In the genomic region with DNA sequence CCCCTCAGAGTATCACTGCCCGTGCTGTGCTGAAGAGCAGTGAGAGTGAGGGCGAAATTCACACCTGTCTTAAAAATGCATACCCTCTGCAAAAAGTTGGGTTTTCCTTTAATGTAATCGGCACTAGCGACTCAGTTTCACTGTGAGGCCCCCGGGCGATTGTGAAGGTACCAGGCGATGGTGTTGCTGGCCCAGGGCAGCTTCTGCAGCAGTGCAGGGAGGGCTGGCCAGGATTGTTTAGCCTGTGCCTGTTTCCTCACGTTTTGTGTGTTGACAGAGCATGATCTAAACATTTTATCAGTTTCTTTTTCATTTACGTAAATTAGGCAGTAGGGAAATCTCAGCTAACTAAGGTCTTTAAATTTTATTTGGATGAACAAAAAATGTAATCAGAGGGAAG, we compare ENCODE assay signal across 32 cellular contexts.
"Had no signal": no experiment of that assay in that cellular context is flagged by ENCODE, and none has a peak within 500 bp of the region (broad histone marks: within the 10 kb centered on the region; RNA-seq: fewer than 3 reads in every experiment).

No MANE protein-coding gene starts in this region.

- H3K27me3 ChIP-seq: ascending aorta, cardiac muscle cell had no signal

- DNase-seq: activated CD4-positive, alpha-beta memory T cell treated with anti-CD3 and anti-CD28 coated beads, Interleukin-2, amount 10 ng/mL, durations not matched to agents 7 days and 5 days; activated CD4-positive, alpha-beta T cell treated with anti-CD3 and anti-CD28 coated beads for 1 hour; activated CD4-positive, alpha-beta T cell treated with anti-CD3 and anti-CD28 coated beads for 36 hours; activated CD4-positive, alpha-beta T cell treated with anti-CD3 and anti-CD28 coated beads for 48 hours; activated CD4-positive, alpha-beta T cell treated with anti-CD3 and anti-CD28 coated beads, Interleukin-2, amount 10 ng/mL, durations not matched to agents 7 days and 5 days; activated CD4-positive, alpha-beta T cell treated with anti-CD3 and anti-CD28 coated beads, Interleukin-2, amount 50 U/mL, for 48 hours; activated CD4-positive, CD25-positive, alpha-beta regulatory T cell; activated CD8-positive, alpha-beta memory T cell treated with anti-CD3 and anti-CD28 coated beads for 24 hours; activated CD8-positive, alpha-beta memory T cell treated with anti-CD3 and anti-CD28 coated beads, Interleukin-2, amount 10 ng/mL, durations not matched to agents 7 days and 5 days; activated CD8-positive, alpha-beta memory T cell treated with anti-CD3 and anti-CD28 coated beads, Interleukin-2, amount 50 U/mL, for 48 hours; activated CD8-positive, alpha-beta T cell treated with anti-CD3 and anti-CD28 coated beads, Interleukin-2, amount 10 ng/mL, durations not matched to agents 7 days and 5 days; activated effector memory CD4-positive, alpha-beta T cell treated with Interleukin-2 at 50 U/mL for 16 hours; activated gamma-delta T cell; activated naive CD4-positive, alpha-beta T cell treated with anti-CD3 and anti-CD28 coated beads, Interleukin-2, amount 10 ng/mL, durations not matched to agents 7 days and 5 days; activated naive CD4-positive, alpha-beta T cell treated with Interleukin-2 at 50 U/mL for 16 hours; activated naive CD8-positive, alpha-beta T cell treated with anti-CD3 and anti-CD28 coated beads, Interleukin-2, amount 10 ng/mL, durations not matched to agents 7 days and 5 days; activated naive CD8-positive, alpha-beta T cell treated with anti-CD3 and anti-CD28 coated beads, Interleukin-2, amount 50 U/mL, for 24 hours; activated T-cell treated with anti-CD3 and anti-CD28 coated beads, Interleukin-2, amount 50 U/mL, for 24 hours; activated T-cell treated with anti-CD3 and anti-CD28 coated beads, Interleukin-2, amount 50 U/mL, for 48 hours; T-cell; T-helper 2 cell; T-helper 9 cell; WERI-Rb-1 had no signal

- H3K9me3 Mint-ChIP-seq: activated CD4-positive, alpha-beta memory T cell treated with anti-CD3 and anti-CD28 coated beads, Interleukin-2, amount 10 ng/mL, durations not matched to agents 7 days and 5 days; activated CD4-positive, alpha-beta T cell treated with anti-CD3 and anti-CD28 coated beads, Interleukin-2, amount 10 ng/mL, durations not matched to agents 7 days and 5 days; activated naive CD4-positive, alpha-beta T cell treated with anti-CD3 and anti-CD28 coated beads, Interleukin-2, amount 10 ng/mL, durations not matched to agents 7 days and 5 days; activated naive CD4-positive, alpha-beta T cell treated with anti-CD3 and anti-CD28 coated beads, Interleukin-2, amount 50 U/mL, for 24 hours; activated naive CD8-positive, alpha-beta T cell treated with anti-CD3 and anti-CD28 coated beads, Interleukin-2, amount 10 ng/mL, durations not matched to agents 7 days and 5 days; activated naive CD8-positive, alpha-beta T cell treated with anti-CD3 and anti-CD28 coated beads, Interleukin-2, amount 50 U/mL, for 24 hours; activated T-cell treated with anti-CD3 and anti-CD28 coated beads, Interleukin-2, amount 50 U/mL, for 24 hours; activated T-helper 2 cell treated with anti-CD3 and anti-CD28 coated beads, Interferon-gamma antibody, Interleukin-2, Interleukin-4, amounts not matched to agents 10 μg/mL and 5 μg/mL and 100 μg/mL, durations not matched to agents 14 hours and 24 hours and 36 hours; brain; T-cell; T-helper 1 cell treated with Interleukin-12 subunit alpha and Interleukin-12 subunit beta and Interleukin-4 antibody, amounts not matched to agents 30 μg/mL and 1 μg/mL, for 36 hours; T-helper 2 cell treated with Interferon-gamma antibody and Interleukin-4, amounts not matched to agents 5 μg/mL and 100 μg/mL, for 36 hours; WTC11 had no signal

- H3K27ac Mint-ChIP-seq: activated CD4-positive, alpha-beta memory T cell treated with anti-CD3 and anti-CD28 coated beads, Interleukin-2, amount 10 ng/mL, durations not matched to agents 7 days and 5 days; activated CD4-positive, alpha-beta T cell treated with anti-CD3 and anti-CD28 coated beads for 36 hours; activated CD4-positive, alpha-beta T cell treated with anti-CD3 and anti-CD28 coated beads, Interleukin-2, amount 10 ng/mL, durations not matched to agents 7 days and 5 days; activated CD8-positive, alpha-beta memory T cell treated with anti-CD3 and anti-CD28 coated beads, Interleukin-2, amount 10 ng/mL, durations not matched to agents 7 days and 5 days; activated CD8-positive, alpha-beta T cell treated with anti-CD3 and anti-CD28 coated beads, Interleukin-2, amount 10 ng/mL, durations not matched to agents 7 days and 5 days; activated naive CD4-positive, alpha-beta T cell treated with anti-CD3 and anti-CD28 coated beads, Interleukin-2, amount 10 ng/mL, durations not matched to agents 7 days and 5 days; activated naive CD4-positive, alpha-beta T cell treated with anti-CD3 and anti-CD28 coated beads, Interleukin-2, amount 50 U/mL, for 24 hours; activated naive CD8-positive, alpha-beta T cell; activated naive CD8-positive, alpha-beta T cell treated with anti-CD3 and anti-CD28 coated beads, Interleukin-2, amount 10 ng/mL, durations not matched to agents 7 days and 5 days; activated naive CD8-positive, alpha-beta T cell treated with anti-CD3 and anti-CD28 coated beads, Interleukin-2, amount 50 U/mL, for 24 hours; activated T-cell treated with anti-CD3 and anti-CD28 coated beads, Interleukin-2, amount 50 U/mL, for 24 hours; activated T-helper 2 cell treated with anti-CD3 and anti-CD28 coated beads, Interferon-gamma antibody, Interleukin-2, Interleukin-4, amounts not matched to agents 10 μg/mL and 5 μg/mL and 100 μg/mL, durations not matched to agents 14 hours and 24 hours and 36 hours; T-helper 1 cell treated with Interleukin-12 subunit alpha and Interleukin-12 subunit beta and Interleukin-4 antibody, amounts not matched to agents 30 μg/mL and 1 μg/mL, for 36 hours; T-helper 2 cell treated with Interferon-gamma antibody and Interleukin-4, amounts not matched to agents 5 μg/mL and 100 μg/mL, for 36 hours; WTC11 had no signal

- H3K27me3 Mint-ChIP-seq: activated CD4-positive, alpha-beta memory T cell treated with anti-CD3 and anti-CD28 coated beads, Interleukin-2, amount 10 ng/mL, durations not matched to agents 7 days and 5 days; activated CD4-positive, alpha-beta T cell treated with anti-CD3 and anti-CD28 coated beads for 36 hours; activated CD4-positive, alpha-beta T cell treated with anti-CD3 and anti-CD28 coated beads, Interleukin-2, amount 10 ng/mL, durations not matched to agents 7 days and 5 days; activated CD8-positive, alpha-beta memory T cell treated with anti-CD3 and anti-CD28 coated beads, Interleukin-2, amount 10 ng/mL, durations not matched to agents 7 days and 5 days; activated naive CD4-positive, alpha-beta T cell treated with anti-CD3 and anti-CD28 coated beads, Interleukin-2, amount 10 ng/mL, durations not matched to agents 7 days and 5 days; activated naive CD4-positive, alpha-beta T cell treated with anti-CD3 and anti-CD28 coated beads, Interleukin-2, amount 50 U/mL, for 24 hours; activated naive CD8-positive, alpha-beta T cell; activated naive CD8-positive, alpha-beta T cell treated with anti-CD3 and anti-CD28 coated beads, Interleukin-2, amount 10 ng/mL, durations not matched to agents 7 days and 5 days; activated naive CD8-positive, alpha-beta T cell treated with anti-CD3 and anti-CD28 coated beads, Interleukin-2, amount 50 U/mL, for 24 hours; activated T-cell treated with anti-CD3 and anti-CD28 coated beads, Interleukin-2, amount 50 U/mL, for 24 hours; T-cell had no signal

- H3K36me3 Mint-ChIP-seq: WTC11 had no signal

- H3K27ac ChIP-seq: ascending aorta, cardiac muscle cell, WERI-Rb-1 had no signal

- H3K9me3 ChIP-seq: ascending aorta had no signal

- H3K4me3 ChIP-seq: ascending aorta, cardiac muscle cell had no signal

- H3K4me3 Mint-ChIP-seq: activated CD4-positive, alpha-beta memory T cell treated with anti-CD3 and anti-CD28 coated beads, Interleukin-2, amount 10 ng/mL, durations not matched to agents 7 days and 5 days; activated CD4-positive, alpha-beta T cell treated with anti-CD3 and anti-CD28 coated beads for 36 hours; activated CD4-positive, alpha-beta T cell treated with anti-CD3 and anti-CD28 coated beads, Interleukin-2, amount 10 ng/mL, durations not matched to agents 7 days and 5 days; activated CD8-positive, alpha-beta memory T cell treated with anti-CD3 and anti-CD28 coated beads, Interleukin-2, amount 10 ng/mL, durations not matched to agents 7 days and 5 days; activated CD8-positive, alpha-beta T cell treated with anti-CD3 and anti-CD28 coated beads, Interleukin-2, amount 10 ng/mL, durations not matched to agents 7 days and 5 days; activated naive CD4-positive, alpha-beta T cell treated with anti-CD3 and anti-CD28 coated beads, Interleukin-2, amount 10 ng/mL, durations not matched to agents 7 days and 5 days; activated naive CD4-positive, alpha-beta T cell treated with anti-CD3 and anti-CD28 coated beads, Interleukin-2, amount 50 U/mL, for 24 hours; activated naive CD8-positive, alpha-beta T cell; activated naive CD8-positive, alpha-beta T cell treated with anti-CD3 and anti-CD28 coated beads, Interleukin-2, amount 10 ng/mL, durations not matched to agents 7 days and 5 days; activated naive CD8-positive, alpha-beta T cell treated with anti-CD3 and anti-CD28 coated beads, Interleukin-2, amount 50 U/mL, for 24 hours; activated T-cell treated with anti-CD3 and anti-CD28 coated beads, Interleukin-2, amount 50 U/mL, for 24 hours; brain; T-cell; T-helper 1 cell treated with Interleukin-12 subunit alpha and Interleukin-12 subunit beta and Interleukin-4 antibody, amounts not matched to agents 30 μg/mL and 1 μg/mL, for 36 hours; T-helper 2 cell treated with Interferon-gamma antibody and Interleukin-4, amounts not matched to agents 5 μg/mL and 100 μg/mL, for 36 hours; WTC11 had no signal

- H3K4me1 ChIP-seq: ascending aorta had no signal

- H3K36me3 ChIP-seq: WERI-Rb-1 had no signal
